Comparison of ENCODE assay signal across 8 cellular contexts in the genomic region with DNA sequence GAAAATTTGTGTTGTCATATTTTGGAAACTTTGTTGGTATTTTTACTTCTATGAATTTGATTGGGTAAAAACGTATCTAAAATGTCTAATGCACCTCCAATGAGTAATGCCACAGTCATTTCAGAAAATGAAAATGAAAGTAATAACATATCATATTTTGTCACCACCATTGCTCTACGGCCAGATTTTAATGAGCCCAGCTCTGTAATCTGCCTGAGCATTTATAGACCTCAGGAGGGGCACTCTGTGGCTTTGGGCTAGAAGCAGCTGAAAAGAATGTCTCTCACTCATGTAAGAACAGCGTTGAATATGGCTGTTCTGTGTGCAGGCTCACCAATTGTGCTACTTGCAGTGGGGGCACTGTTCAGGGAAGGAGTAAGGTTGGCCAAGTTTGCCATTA. TPM values are rescaled to one million over a fixed set of nuclear protein-coding genes. Genes with fewer than 3 reads are reported as not detected.
DNase-seq lines count a peak whose midpoint lies in the region; ATAC-seq and TF ChIP-seq lines count a peak whose summit lies in the region.

No MANE protein-coding gene starts in this region.

- H3K36me3 ChIP-seq in Loucy (ENCODE audit: insufficient read depth, low read length) = no peaks in the 10 kb centered on the region

- no peaks in the 10 kb centered on the region for H4K20me1 ChIP-seq in Loucy (ENCODE audit: insufficient read depth, low read length, poor library complexity, severe bottlenecking)

- no peaks in the 10 kb centered on the region for H3K9me3 ChIP-seq in Loucy (ENCODE audit: insufficient read depth, low read depth, low read length)

- H3K4me3 ChIP-seq in Loucy (ENCODE audit: low read length, poor library complexity, severe bottlenecking) = peak overlapping the region; percentile 65

- ATAC-seq in GM21576 (IDR thresholded peaks at IDR 0.05; ENCODE audit: unreplicated experiment) = peak; percentile 74

- peaks cover 6% of the 10 kb centered on the region for H3K4me1 ChIP-seq in Loucy (ENCODE audit: insufficient read depth, low read length, poor library complexity, severe bottlenecking)

- peak overlapping the region; percentile 70 for H3K4me2 ChIP-seq in Loucy (ENCODE audit: low read depth, low read length, poor library complexity, severe bottlenecking)

- H3K27me3 ChIP-seq in Loucy (ENCODE audit: insufficient read depth, low read length, poor library complexity, severe bottlenecking) = no peaks in the 10 kb centered on the region

- DNase-seq in Daoy (ENCODE audit: low read depth) = peak; percentile 52
- DNase-seq in epidermal melanocyte (ENCODE audit: insufficient read length, low spot score) = peak; percentile 37
- no peak for DNase-seq in NCI-H345 treated with DMSO at 0.1 percent for 48 hours (lab: John Stamatoyannopoulos, UW; ENCODE audit: unreplicated experiment)
- no peak for DNase-seq in pons (ENCODE audit: low spot score)
- no peak for DNase-seq in cardiac septum (ENCODE audit: low spot score)
- no peak for DNase-seq in KBM-7

- no peaks in the 10 kb centered on the region for H3F3A ChIP-seq in Loucy (ENCODE audit: low read depth)

- intact Hi-C loops in cardiac septum (cut with DNase I) = no loop called here

- H3K9me2 ChIP-seq in Loucy (replicated peaks; ENCODE audit: low read depth, low read length) = no peaks in the 10 kb centered on the region

- no peaks in the 10 kb centered on the region for H3K79me2 ChIP-seq in Loucy (ENCODE audit: insufficient read depth, low read length)

- TF ChIP-seq CTCF in Loucy (conservative IDR thresholded peaks at IDR 0.05; ENCODE audit: low read length) = no peak; the same call in 1 of the 2 replicates

- in situ Hi-C loops in KBM-7 (cut with MboI; ENCODE audit: low pct_unique_long_range_greater_than_20kb, low sequenced_read_pairs) = no loop called here

- peak overlapping the region; percentile 73 for H2AFZ ChIP-seq in Loucy (ENCODE audit: low read length)

- no peak overlapping the region for H3K9ac ChIP-seq in Loucy (ENCODE audit: low read depth, low read length, poor library complexity, severe bottlenecking)

RNA-seq across cellular contexts. Expression of gene ABCA12, which starts 32.7 kb away (rescaled TPM):
- total RNA-seq in Daoy (2014; rRNA removed; shearing (Covaris generic)) = not detected in 2 replicates
- total RNA-seq in cardiac septum = not detected

Comparison
In these comparisons a context has a peak if more than half of its experiments do, and no peak if none do; other contexts are left out.
1. DNase-seq: peak in Daoy (single experiment) and epidermal melanocyte (single experiment); none in NCI-H345 treated with DMSO at 0.1 percent for 48 hours (single experiment), pons (single experiment), cardiac septum (single experiment) and KBM-7 (single experiment).